In genomic region chrX:128862557-128862956, GRCh38 we compare ENCODE assay signal across 38 cellular contexts.
"Had no signal": no experiment of that assay in that cellular context is flagged by ENCODE, and none has a peak within 500 bp of the region (broad histone marks: within the 10 kb centered on the region; RNA-seq: fewer than 3 reads in every experiment).

No MANE protein-coding gene starts in this region.

- ATAC-seq: activated CD4-positive, CD25-positive, alpha-beta regulatory T cell treated with anti-CD3 and anti-CD28 coated beads, Interleukin-2, amount 50 U/mL, for 24 hours; activated CD8-positive, alpha-beta T cell treated with anti-CD3 and anti-CD28 coated beads for 36 hours; activated naive CD8-positive, alpha-beta T cell treated with anti-CD3 and anti-CD28 coated beads, Interleukin-2, amount 50 U/mL, for 24 hours; esophagus mucosa; T-helper 17 cell had no signal

- H3K27ac Mint-ChIP-seq: activated B cell treated with CpG ODN at 0.5 μM for 24 hours; activated CD8-positive, alpha-beta T cell treated with anti-CD3 and anti-CD28 coated beads for 36 hours; activated naive CD4-positive, alpha-beta T cell treated with anti-CD3 and anti-CD28 coated beads for 36 hours; activated naive CD4-positive, alpha-beta T cell treated with anti-CD3 and anti-CD28 coated beads, Interleukin-2, amount 50 U/mL, for 24 hours; activated naive CD8-positive, alpha-beta T cell treated with anti-CD3 and anti-CD28 coated beads for 36 hours; activated naive CD8-positive, alpha-beta T cell treated with anti-CD3 and anti-CD28 coated beads, Interleukin-2, amount 50 U/mL, for 24 hours; activated T-helper 1 cell treated with anti-CD3 and anti-CD28 coated beads, Interleukin-12 subunit alpha, Interleukin-12 subunit beta, Interleukin-2, Interleukin-4 antibody, amounts not matched to agents 30 ng/mL and 10 ng/mL and 1 ng/mL, durations not matched to agents 14 hours and 24 hours and 36 hours; activated T-helper 2 cell treated with anti-CD3 and anti-CD28 coated beads, Interferon-gamma antibody, Interleukin-2, Interleukin-4, amounts not matched to agents 10 μg/mL and 5 μg/mL and 100 μg/mL, durations not matched to agents 14 hours and 24 hours and 36 hours; brain; dendritic cell treated with granulocyte-macrophage colony-stimulating factor and Interleukin-4, amounts not matched to agents 40 ng/mL and 50 ng/mL, for 4 days; endodermal cell; T-helper 17 cell; T-helper 2 cell treated with Interferon-gamma antibody and Interleukin-4, amounts not matched to agents 5 μg/mL and 100 μg/mL, for 36 hours had no signal

- H3K36me3 Mint-ChIP-seq: activated naive CD4-positive, alpha-beta T cell treated with anti-CD3 and anti-CD28 coated beads, Interleukin-2, amount 50 U/mL, for 24 hours; activated naive CD8-positive, alpha-beta T cell treated with anti-CD3 and anti-CD28 coated beads for 36 hours; brain had no signal

- FAIRE-seq: frontal cortex had no signal

- H3K27me3 ChIP-seq: adrenal gland, cardiac muscle cell had no signal

- H3K36me3 ChIP-seq: adrenal gland, breast epithelium, cardiac muscle cell, WERI-Rb-1 had no signal

- H3K27me3 Mint-ChIP-seq: activated B cell treated with CpG ODN at 0.5 μM for 24 hours; activated CD8-positive, alpha-beta T cell treated with anti-CD3 and anti-CD28 coated beads for 36 hours; activated naive CD4-positive, alpha-beta T cell treated with anti-CD3 and anti-CD28 coated beads, Interleukin-2, amount 50 U/mL, for 24 hours; activated naive CD8-positive, alpha-beta T cell treated with anti-CD3 and anti-CD28 coated beads for 36 hours; activated naive CD8-positive, alpha-beta T cell treated with anti-CD3 and anti-CD28 coated beads, Interleukin-2, amount 50 U/mL, for 24 hours; brain; dendritic cell treated with granulocyte-macrophage colony-stimulating factor and Interleukin-4, amounts not matched to agents 40 ng/mL and 50 ng/mL, for 4 days; T-helper 17 cell had no signal

- H3K4me3 Mint-ChIP-seq: activated B cell treated with CpG ODN at 0.5 μM for 24 hours; activated CD8-positive, alpha-beta T cell treated with anti-CD3 and anti-CD28 coated beads for 36 hours; activated naive CD4-positive, alpha-beta T cell treated with anti-CD3 and anti-CD28 coated beads for 36 hours; activated naive CD4-positive, alpha-beta T cell treated with anti-CD3 and anti-CD28 coated beads, Interleukin-2, amount 50 U/mL, for 24 hours; activated naive CD8-positive, alpha-beta T cell treated with anti-CD3 and anti-CD28 coated beads for 36 hours; activated naive CD8-positive, alpha-beta T cell treated with anti-CD3 and anti-CD28 coated beads, Interleukin-2, amount 50 U/mL, for 24 hours; activated T-helper 1 cell treated with anti-CD3 and anti-CD28 coated beads, Interleukin-12 subunit alpha, Interleukin-12 subunit beta, Interleukin-2, Interleukin-4 antibody, amounts not matched to agents 30 ng/mL and 10 ng/mL and 1 ng/mL, durations not matched to agents 14 hours and 24 hours and 36 hours; brain; dendritic cell treated with granulocyte-macrophage colony-stimulating factor and Interleukin-4, amounts not matched to agents 40 ng/mL and 50 ng/mL, for 4 days; endodermal cell; T-helper 17 cell; T-helper 2 cell treated with Interferon-gamma antibody and Interleukin-4, amounts not matched to agents 5 μg/mL and 100 μg/mL, for 36 hours had no signal

- H3K27ac ChIP-seq: adrenal gland, breast epithelium, cardiac muscle cell, coronary artery, dorsolateral prefrontal cortex, WERI-Rb-1 had no signal

- H3K4me1 ChIP-seq: adrenal gland, breast epithelium had no signal

- H3K9me3 ChIP-seq: adrenal gland, breast epithelium had no signal

- H3K4me1 Mint-ChIP-seq: activated B cell treated with CpG ODN at 0.5 μM for 24 hours; activated naive CD4-positive, alpha-beta T cell treated with anti-CD3 and anti-CD28 coated beads, Interleukin-2, amount 50 U/mL, for 24 hours; activated naive CD8-positive, alpha-beta T cell treated with anti-CD3 and anti-CD28 coated beads for 36 hours; activated naive CD8-positive, alpha-beta T cell treated with anti-CD3 and anti-CD28 coated beads, Interleukin-2, amount 50 U/mL, for 24 hours; brain; T-helper 17 cell had no signal

- H3K4me3 ChIP-seq: adrenal gland, breast epithelium, cardiac muscle cell, coronary artery, dorsolateral prefrontal cortex had no signal

- H3K9me3 Mint-ChIP-seq: activated CD8-positive, alpha-beta T cell treated with anti-CD3 and anti-CD28 coated beads for 36 hours; activated naive CD4-positive, alpha-beta T cell treated with anti-CD3 and anti-CD28 coated beads for 36 hours; activated naive CD4-positive, alpha-beta T cell treated with anti-CD3 and anti-CD28 coated beads, Interleukin-2, amount 50 U/mL, for 24 hours; activated naive CD8-positive, alpha-beta T cell treated with anti-CD3 and anti-CD28 coated beads for 36 hours; activated naive CD8-positive, alpha-beta T cell treated with anti-CD3 and anti-CD28 coated beads, Interleukin-2, amount 50 U/mL, for 24 hours; activated T-helper 1 cell treated with anti-CD3 and anti-CD28 coated beads, Interleukin-12 subunit alpha, Interleukin-12 subunit beta, Interleukin-2, Interleukin-4 antibody, amounts not matched to agents 30 ng/mL and 10 ng/mL and 1 ng/mL, durations not matched to agents 14 hours and 24 hours and 36 hours; activated T-helper 2 cell treated with anti-CD3 and anti-CD28 coated beads, Interferon-gamma antibody, Interleukin-2, Interleukin-4, amounts not matched to agents 10 μg/mL and 5 μg/mL and 100 μg/mL, durations not matched to agents 14 hours and 24 hours and 36 hours; brain; dendritic cell treated with granulocyte-macrophage colony-stimulating factor and Interleukin-4, amounts not matched to agents 40 ng/mL and 50 ng/mL, for 4 days; endodermal cell; T-helper 2 cell treated with Interferon-gamma antibody and Interleukin-4, amounts not matched to agents 5 μg/mL and 100 μg/mL, for 36 hours had no signal

- DNase-seq: activated B cell treated with CpG ODN at 0.5 μM for 24 hours; activated CD4-positive, alpha-beta T cell treated with anti-CD3 and anti-CD28 coated beads for 48 hours; activated CD4-positive, alpha-beta T cell treated with anti-CD3 and anti-CD28 coated beads, Interleukin-2, amount 50 U/mL, for 1 hour; activated CD4-positive, alpha-beta T cell treated with anti-CD3 and anti-CD28 coated beads, Interleukin-2, amount 50 U/mL, for 48 hours; activated CD8-positive, alpha-beta memory T cell treated with anti-CD3 and anti-CD28 coated beads for 24 hours; activated CD8-positive, alpha-beta T cell treated with anti-CD3 and anti-CD28 coated beads for 36 hours; activated effector memory CD4-positive, alpha-beta T cell treated with anti-CD3 and anti-CD28 coated beads, Interleukin-2, amount 50 U/mL, for 16 hours; activated naive CD4-positive, alpha-beta T cell treated with anti-CD3 and anti-CD28 coated beads for 36 hours; activated naive CD8-positive, alpha-beta T cell treated with anti-CD3 and anti-CD28 coated beads for 36 hours; activated naive CD8-positive, alpha-beta T cell treated with anti-CD3 and anti-CD28 coated beads, Interleukin-2, amount 50 U/mL, for 24 hours; activated T-cell treated with anti-CD3 and anti-CD28 coated beads, Interleukin-2, amount 50 U/mL, for 1 hour; activated T-cell treated with anti-CD3 and anti-CD28 coated beads, Interleukin-2, amount 50 U/mL, for 48 hours; adrenal gland; amygdala; aorta; central memory CD4-positive, alpha-beta T cell; cerebellar nuclear complex; dorsolateral prefrontal cortex; effector memory CD4-positive, alpha-beta T cell; endodermal cell; foreskin fibroblast; head of caudate nucleus; T-helper 1 cell; T-helper 17 cell; T1000; WERI-Rb-1 had no signal
